Comparison of ENCODE assay signal across 31 cellular contexts in genomic region chr1:26774462-26774861, GRCh38. TPM values are rescaled to one million over a fixed set of nuclear protein-coding genes. Genes with fewer than 3 reads are reported as not detected.
DNase-seq lines count a peak whose midpoint lies in the region; ATAC-seq, FAIRE-seq and TF ChIP-seq lines count a peak whose summit lies in the region.
"Had no signal": no experiment of that assay in that cellular context is flagged by ENCODE, and none has a peak within 500 bp of the region (broad histone marks: within the 10 kb centered on the region; RNA-seq: fewer than 3 reads in every experiment).

No MANE protein-coding gene starts in this region.

- no peaks in the 10 kb centered on the region for H3K27me3 Mint-ChIP-seq in T-helper 17 cell
- H3K27me3 Mint-ChIP-seq in activated T-helper 2 cell treated with anti-CD3 and anti-CD28 coated beads, Interferon-gamma antibody, Interleukin-2, Interleukin-4, amounts not matched to agents 10 μg/mL and 5 μg/mL and 100 μg/mL, durations not matched to agents 14 hours and 24 hours and 36 hours (ENCODE audit: low read depth) = no peaks in the 10 kb centered on the region
- H3K27me3 Mint-ChIP-seq: activated naive CD8-positive, alpha-beta T cell treated with anti-CD3 and anti-CD28 coated beads, Interleukin-2, amount 10 ng/mL, durations not matched to agents 7 days and 5 days; naive B cell had no signal

- H3K9me3 ChIP-seq in HepG2 (ENCODE audit: low read length) = no peaks in the 10 kb centered on the region
- no peaks in the 10 kb centered on the region for H3K9me3 ChIP-seq in right lobe of liver
- H3K9me3 ChIP-seq in T-helper 17 cell (ENCODE audit: control insufficient read depth, low read length, poor library complexity, severe bottlenecking) = no peaks in the 10 kb centered on the region
- no peaks in the 10 kb centered on the region for H3K9me3 ChIP-seq in gastroesophageal sphincter
- H3K9me3 ChIP-seq: BLaER1, HAP-1, ovary, transverse colon had no signal

- no peak for TF ChIP-seq RAD21 in HepG2 (CRISPR knock-in tag; IDR thresholded peaks at IDR 0.05)

- H3K9ac ChIP-seq in HepG2 (ENCODE audit: insufficient read depth, low read depth, low read length) = no peak overlapping the region
- H3K9ac ChIP-seq: BLaER1 had no signal

- no peak for FAIRE-seq in HepG2 (lab: Jason Lieb, UNC)

- peaks cover 16% of the 10 kb centered on the region for H3K36me3 Mint-ChIP-seq in T-helper 17 cell (ENCODE audit: low read depth)
- H3K36me3 Mint-ChIP-seq in activated T-helper 2 cell treated with anti-CD3 and anti-CD28 coated beads, Interferon-gamma antibody, Interleukin-2, Interleukin-4, amounts not matched to agents 10 μg/mL and 5 μg/mL and 100 μg/mL, durations not matched to agents 14 hours and 24 hours and 36 hours (ENCODE audit: low read depth) = peaks cover 93% of the 10 kb centered on the region

- H4K20me1 ChIP-seq in HepG2 (ENCODE audit: insufficient read depth, low read length) = no peaks in the 10 kb centered on the region

- in situ Hi-C loops in HepG2 (cut with HindIII; ENCODE audit: extremely low pct_ligation_motif_present, low pct_unique_long_range_greater_than_20kb) = no loop called here

- H3K79me2 ChIP-seq in HepG2 (ENCODE audit: insufficient read depth, low read length) = peaks cover 2% of the 10 kb centered on the region

- no peak for TF ChIP-seq EP300 in HepG2 (IDR thresholded peaks at IDR 0.05; ENCODE audit: low read depth in 2 of 2, low read length in 2 of 2)
- no peak for TF ChIP-seq EP300 in HepG2 (CRISPR knock-in tag; IDR thresholded peaks at IDR 0.05; ENCODE audit: borderline replicate concordance)
- TF ChIP-seq EP300 in gastroesophageal sphincter (IDR thresholded peaks at IDR 0.05) = no peak

- H2AFZ ChIP-seq in HepG2 (ENCODE audit: low read length) = no peak overlapping the region

- H3K4me2 ChIP-seq in HepG2 (ENCODE audit: low read depth, low read length) = no peak overlapping the region
- H3K4me2 ChIP-seq: BLaER1 had no signal

- TF ChIP-seq POLR2A in HepG2 (IDR thresholded peaks at IDR 0.05; ENCODE audit: insufficient read depth in 1 of 2, low read depth in 2 of 2, low read length in 2 of 2) = no peak
- no peak for TF ChIP-seq POLR2A in right lobe of liver (IDR thresholded peaks at IDR 0.05)
- TF ChIP-seq POLR2A in gastroesophageal sphincter (IDR thresholded peaks at IDR 0.05) = no peak

- H3K27me3 ChIP-seq in HepG2 (ENCODE audit: control insufficient read depth in 1 of 2, insufficient read depth in 2 of 2, low read length in 2 of 2) (no peaks in the 10 kb centered on the region), right lobe of liver (no peaks in the 10 kb centered on the region), gastroesophageal sphincter (no peaks in the 10 kb centered on the region)
- H3K27me3 ChIP-seq: BLaER1, dorsolateral prefrontal cortex, ovary, transverse colon had no signal

- H3K4me3 Mint-ChIP-seq in T-helper 17 cell = no peak overlapping the region
- H3K4me3 Mint-ChIP-seq in activated T-helper 2 cell treated with anti-CD3 and anti-CD28 coated beads, Interferon-gamma antibody, Interleukin-2, Interleukin-4, amounts not matched to agents 10 μg/mL and 5 μg/mL and 100 μg/mL, durations not matched to agents 14 hours and 24 hours and 36 hours (ENCODE audit: low read depth) = no peak overlapping the region
- H3K4me3 Mint-ChIP-seq: activated naive CD8-positive, alpha-beta T cell treated with anti-CD3 and anti-CD28 coated beads, Interleukin-2, amount 10 ng/mL, durations not matched to agents 7 days and 5 days; naive B cell had no signal

- POLR2A ChIA-PET in HepG2 (lab: Yijun Ruan, JAX) = no interaction called here

- H3K36me3 ChIP-seq in HepG2 (replicated peaks in 1 of 2; ENCODE audit: control insufficient read depth in 1 of 2, insufficient read depth in 2 of 2, low read length in 2 of 2) = peaks cover 45 to 91% of the 10 kb centered on the region in 2 experiments
- H3K36me3 ChIP-seq in right lobe of liver = peaks cover 14 to 96% (median 47%) of the 10 kb centered on the region in 4 donors
- peaks cover 0 to 100% of the 10 kb centered on the region in 2 donors for H3K36me3 ChIP-seq in gastroesophageal sphincter
- H3K36me3 ChIP-seq: ovary had no signal

- no TSS peak for BruUV-seq in HepG2 (replicated peaks; lab: Mats Ljungman, UMichigan)

- H3K4me3 ChIP-seq in HepG2 (replicated peaks in 1 of 3; ENCODE audit: insufficient read depth in 1 of 3, low read depth in 2 of 3, low read length in 3 of 3) = no peak overlapping the region
- no peak overlapping the region for H3K4me3 ChIP-seq in right lobe of liver
- no peak overlapping the region for H3K4me3 ChIP-seq in gastroesophageal sphincter
- H3K4me3 ChIP-seq: BLaER1, dorsolateral prefrontal cortex, HAP-1, ovary, transverse colon had no signal

- 97% methylated on average over 5 of the region's 13 CpGs for WGBS in HepG2 (ENCODE audit: low lambda C conversion rate)
- WGBS in right lobe of liver (ENCODE audit: insufficient coverage, low coverage, low lambda C conversion rate, missing lambda C conversion rate) = 100% methylated on average over 2 of the region's 13 CpGs
- WGBS in gastroesophageal sphincter (ENCODE audit: low coverage in 1 of 2), 2 donors = 40 to 80% methylated on average over 1 of the region's 13 CpGs

- no peak for DNase-seq in HepG2 (ENCODE audit: low spot score)
- DNase-seq in right lobe of liver = no peak
- DNase-seq in T-helper 17 cell = no peak
- DNase-seq in inferior parietal cortex (ENCODE audit: extremely low spot score) = no peak
- DNase-seq in SIG-M5 treated with dmso at 0.1 percent for 504 hours (lab: John Stamatoyannopoulos, UW; ENCODE audit: unreplicated experiment) = no peak
- DNase-seq in activated T-helper 2 cell treated with anti-CD3 and anti-CD28 coated beads, Interferon-gamma antibody, Interleukin-2, Interleukin-4, amounts not matched to agents 10 μg/mL and 5 μg/mL and 100 μg/mL, durations not matched to agents 14 hours and 24 hours and 36 hours (ENCODE audit: low spot score) = no peak
- DNase-seq in NCI-H1436 (lab: John Stamatoyannopoulos, UW) = no peak
- DNase-seq: activated CD4-positive, alpha-beta T cell treated with anti-CD3 and anti-CD28 coated beads for 48 hours; activated naive CD8-positive, alpha-beta T cell treated with anti-CD3 and anti-CD28 coated beads, Interleukin-2, amount 10 ng/mL, durations not matched to agents 7 days and 5 days; activated T-cell treated with anti-CD3 and anti-CD28 coated beads, Interleukin-2, amount 50 U/mL, for 48 hours; cerebellar nuclear complex; DMS79 treated with DMSO at 0.1 percent for 48 hours; hypothalamus; Kasumi-1; MV-4-11; naive B cell; NCI-H1694; NCI-H2171; NCI-H524; ovary; retina; SHP77; stimulated activated CD4-positive, alpha-beta T cell treated with anti-CD3 and anti-CD28 coated beads, Interleukin-2, amount 100 ng/mL, for 24 hours; transverse colon had no signal

- H3K27ac ChIP-seq in HepG2 (ENCODE audit: extremely low read length, insufficient read depth, low read length) (no peak overlapping the region), right lobe of liver (no peak overlapping the region), gastroesophageal sphincter (peak overlapping the region in 3 of 4 donors; percentile 24 to 69 (median 67))
- H3K27ac ChIP-seq: BLaER1, HL-60, ovary, transverse colon had no signal

- no peak for ATAC-seq in HepG2
- no peak for ATAC-seq in right lobe of liver
- no peak for ATAC-seq in T-helper 17 cell
- ATAC-seq in gastroesophageal sphincter = no peak
- ATAC-seq: left lobe of liver, Panc1 had no signal

- H3K4me1 ChIP-seq in HepG2 (ENCODE audit: insufficient read depth, low read length) (peaks cover 18% of the 10 kb centered on the region), right lobe of liver (peaks cover 0 to 18% (median 2%) of the 10 kb centered on the region in 4 donors), gastroesophageal sphincter (peaks cover 6 to 34% (median 17%) of the 10 kb centered on the region in 3 donors)
- H3K4me1 ChIP-seq: BLaER1, HAP-1 had no signal

- TF ChIP-seq CTCF in HepG2 (CRISPR knock-in tag; IDR thresholded peaks at IDR 0.05) (no peak), right lobe of liver (IDR thresholded peaks at IDR 0.05) (no peak), gastroesophageal sphincter (IDR thresholded peaks at IDR 0.05) (no peak)

- CTCF ChIA-PET in HepG2 (lab: Yijun Ruan, JAX; ENCODE audit: low intra/inter-chr PET ratio, low total read pairs) = interaction anchor here (0.9 kb wide), 1 partner anchor 14 kb away, joined by 4 read pairs; no protein-coding TSS in a partner anchor

- H3K27ac Mint-ChIP-seq in T-helper 17 cell = peak overlapping the region; percentile 70
- no peak overlapping the region for H3K27ac Mint-ChIP-seq in activated T-helper 2 cell treated with anti-CD3 and anti-CD28 coated beads, Interferon-gamma antibody, Interleukin-2, Interleukin-4, amounts not matched to agents 10 μg/mL and 5 μg/mL and 100 μg/mL, durations not matched to agents 14 hours and 24 hours and 36 hours
- H3K27ac Mint-ChIP-seq: activated naive CD8-positive, alpha-beta T cell treated with anti-CD3 and anti-CD28 coated beads, Interleukin-2, amount 10 ng/mL, durations not matched to agents 7 days and 5 days had no signal

- intact Hi-C loops in HepG2 (cut with micrococcal nuclease; ENCODE audit: unreplicated experiment) (no loop called here), right lobe of liver (cut with DNase I) (loop anchor here in 1 of 2 donors (10.0 kb wide), 1 partner anchor 70 kb away; no protein-coding TSS in a partner anchor)
- intact Hi-C loops in activated T-helper 2 cell treated with anti-CD3 and anti-CD28 coated beads, Interferon-gamma antibody, Interleukin-2, Interleukin-4, amounts not matched to agents 10 μg/mL and 5 μg/mL and 100 μg/mL, durations not matched to agents 14 hours and 24 hours and 36 hours (cut with micrococcal nuclease) = no loop called here

- no peaks in the 10 kb centered on the region for H3K9me3 Mint-ChIP-seq in activated T-helper 2 cell treated with anti-CD3 and anti-CD28 coated beads, Interferon-gamma antibody, Interleukin-2, Interleukin-4, amounts not matched to agents 10 μg/mL and 5 μg/mL and 100 μg/mL, durations not matched to agents 14 hours and 24 hours and 36 hours
- H3K9me3 Mint-ChIP-seq: activated naive CD8-positive, alpha-beta T cell treated with anti-CD3 and anti-CD28 coated beads, Interleukin-2, amount 10 ng/mL, durations not matched to agents 7 days and 5 days; naive B cell had no signal

- H3K4me1 Mint-ChIP-seq in T-helper 17 cell = peaks cover 20% of the 10 kb centered on the region
- peaks cover 23% of the 10 kb centered on the region for H3K4me1 Mint-ChIP-seq in activated T-helper 2 cell treated with anti-CD3 and anti-CD28 coated beads, Interferon-gamma antibody, Interleukin-2, Interleukin-4, amounts not matched to agents 10 μg/mL and 5 μg/mL and 100 μg/mL, durations not matched to agents 14 hours and 24 hours and 36 hours (ENCODE audit: low read depth)

RNA-seq across cellular contexts. Expression of gene PIGV, which starts 13.3 kb away (rescaled TPM):
- total RNA-seq in HepG2 (2016; rRNA removed; fragmentation: Illumina TruSeq; extraction: Trizol) (7.9 and 13.5 TPM in 2 replicates), right lobe of liver (10 to 100 TPM; 13.2 to 27.8 (median 19.2) TPM), T-helper 17 cell (10 to 100 TPM; 12.0 to 14.3 TPM), gastroesophageal sphincter (10 to 100 TPM; 13.7 to 30.0 (median 15.5) TPM)
- 4.3 and 4.8 TPM in 2 replicates for total RNA-seq in HepG2 (2016; cell fraction: cytosol; rRNA removed; fragmentation: Illumina TruSeq; extraction: Trizol; ENCODE audit: low read depth)
- 8.9 and 14.1 TPM in 2 replicates for total RNA-seq in HepG2 (2016; cell fraction: insoluble cytoplasmic fraction; rRNA removed; fragmentation: Illumina TruSeq; extraction: Trizol)
- 9.7 and 9.9 TPM in 2 replicates for total RNA-seq in HepG2 (2016; cell fraction: membrane; rRNA removed; fragmentation: Illumina TruSeq; extraction: Trizol)
- 14.6 and 15.0 TPM in 2 replicates for total RNA-seq in HepG2 (2016; cell fraction: nucleus; rRNA removed; fragmentation: Illumina TruSeq; extraction: Trizol)
- 22.7 and 26.0 TPM in 2 replicates for polyA plus RNA-seq in HepG2 (2011; rRNA removed)
- polyA plus RNA-seq in HepG2 (2011; cell fraction: cytosol; rRNA removed) = 21.0 and 27.5 TPM in 2 replicates
- polyA plus RNA-seq in HepG2 (2011; cell fraction: nucleus; rRNA removed) = 14.3 and 18.5 TPM in 2 replicates
- 13.6 and 14.8 TPM in 2 replicates for polyA plus RNA-seq in HepG2 (2012)
- polyA plus RNA-seq in HepG2 (2016; cell fraction: cytosol; fragmentation: Illumina TruSeq; extraction: Trizol; ENCODE audit: low read depth) = 2.9 and 4.4 TPM in 2 replicates
- 6.7 and 7.2 TPM in 2 replicates for polyA plus RNA-seq in HepG2 (2016; cell fraction: insoluble cytoplasmic fraction; fragmentation: Illumina TruSeq; extraction: Trizol; ENCODE audit: low read depth)
- 5.3 and 7.0 TPM in 2 replicates for polyA plus RNA-seq in HepG2 (2016; cell fraction: membrane; fragmentation: Illumina TruSeq; extraction: Trizol; ENCODE audit: low read depth)
- 16.2 and 17.4 TPM in 2 replicates for polyA plus RNA-seq in HepG2 (2016; cell fraction: nucleus; fragmentation: Illumina TruSeq; extraction: Trizol; ENCODE audit: insufficient read depth, low read depth)
- polyA minus RNA-seq in HepG2 (2011; rRNA and poly(A)+ RNA removed; ENCODE audit: low replicate concordance) = 41.6 and 80.7 TPM in 2 replicates
- polyA minus RNA-seq in HepG2 (2011; cell fraction: cytosol; rRNA and poly(A)+ RNA removed) = 15.5 and 15.7 TPM in 2 replicates
- polyA minus RNA-seq in HepG2 (2011; cell fraction: nucleus; rRNA and poly(A)+ RNA removed) = 11.7 and 14.5 TPM in 2 replicates
- 19.4 and 20.1 TPM in 2 replicates for total RNA-seq in activated T-helper 2 cell treated with anti-CD3 and anti-CD28 coated beads, Interferon-gamma antibody, Interleukin-2, Interleukin-4, amounts not matched to agents 10 μg/mL and 5 μg/mL and 100 μg/mL, durations not matched to agents 14 hours and 24 hours and 36 hours

RNA-seq across cellular contexts. Expression of gene ZDHHC18, which starts 52.0 kb away (rescaled TPM):
- total RNA-seq in HepG2 (2016; rRNA removed; fragmentation: Illumina TruSeq; extraction: Trizol) = 9.0 and 13.2 TPM in 2 replicates
- 6.6 and 7.7 TPM in 2 replicates for total RNA-seq in HepG2 (2016; cell fraction: cytosol; rRNA removed; fragmentation: Illumina TruSeq; extraction: Trizol; ENCODE audit: low read depth)
- total RNA-seq in HepG2 (2016; cell fraction: insoluble cytoplasmic fraction; rRNA removed; fragmentation: Illumina TruSeq; extraction: Trizol) = 7.9 and 11.9 TPM in 2 replicates
- total RNA-seq in HepG2 (2016; cell fraction: membrane; rRNA removed; fragmentation: Illumina TruSeq; extraction: Trizol) = 21.8 and 26.5 TPM in 2 replicates
- 9.5 and 10.6 TPM in 2 replicates for total RNA-seq in HepG2 (2016; cell fraction: nucleus; rRNA removed; fragmentation: Illumina TruSeq; extraction: Trizol)
- 35.3 and 40.6 TPM in 2 replicates for polyA plus RNA-seq in HepG2 (2011; rRNA removed)
- 29.0 and 30.0 TPM in 2 replicates for polyA plus RNA-seq in HepG2 (2011; cell fraction: cytosol; rRNA removed)
- polyA plus RNA-seq in HepG2 (2011; cell fraction: nucleus; rRNA removed) = 32.6 and 39.8 TPM in 2 replicates
- 12.9 and 16.3 TPM in 2 replicates for polyA plus RNA-seq in HepG2 (2012)
- polyA plus RNA-seq in HepG2 (2016; cell fraction: cytosol; fragmentation: Illumina TruSeq; extraction: Trizol; ENCODE audit: low read depth) = 13.9 and 14.2 TPM in 2 replicates
- 13.2 and 16.6 TPM in 2 replicates for polyA plus RNA-seq in HepG2 (2016; cell fraction: insoluble cytoplasmic fraction; fragmentation: Illumina TruSeq; extraction: Trizol; ENCODE audit: low read depth)
- 30.8 and 32.0 TPM in 2 replicates for polyA plus RNA-seq in HepG2 (2016; cell fraction: membrane; fragmentation: Illumina TruSeq; extraction: Trizol; ENCODE audit: low read depth)
- polyA plus RNA-seq in HepG2 (2016; cell fraction: nucleus; fragmentation: Illumina TruSeq; extraction: Trizol; ENCODE audit: insufficient read depth, low read depth) = 19.3 and 23.8 TPM in 2 replicates
- 33.5 and 53.0 TPM in 2 replicates for polyA minus RNA-seq in HepG2 (2011; rRNA and poly(A)+ RNA removed; ENCODE audit: low replicate concordance)
- 11.3 and 14.6 TPM in 2 replicates for polyA minus RNA-seq in HepG2 (2011; cell fraction: cytosol; rRNA and poly(A)+ RNA removed)
- 8.4 and 8.7 TPM in 2 replicates for polyA minus RNA-seq in HepG2 (2011; cell fraction: nucleus; rRNA and poly(A)+ RNA removed)
- total RNA-seq in right lobe of liver = 10 to 100 TPM in 5 of 6 experiments, 1 to 10 TPM in 1; 9.6 to 16.9 (median 14.1) TPM
- 10 to 100 TPM; 70.2 to 71.2 TPM for total RNA-seq in T-helper 17 cell
- 10 to 100 TPM; 10.5 to 36.9 (median 17.1) TPM for total RNA-seq in gastroesophageal sphincter
- 62.7 and 64.3 TPM in 2 replicates for total RNA-seq in activated T-helper 2 cell treated with anti-CD3 and anti-CD28 coated beads, Interferon-gamma antibody, Interleukin-2, Interleukin-4, amounts not matched to agents 10 μg/mL and 5 μg/mL and 100 μg/mL, durations not matched to agents 14 hours and 24 hours and 36 hours

Comparison
In these comparisons a context has a peak if more than half of its experiments do, and no peak if none do; other contexts are left out.
1. H3K27ac ChIP-seq: peak in gastroesophageal sphincter (3 of 4); none in HepG2 (single experiment) and right lobe of liver (0 of 3).